Comparison of ENCODE assay signal across 8 cellular contexts in the genomic region with DNA sequence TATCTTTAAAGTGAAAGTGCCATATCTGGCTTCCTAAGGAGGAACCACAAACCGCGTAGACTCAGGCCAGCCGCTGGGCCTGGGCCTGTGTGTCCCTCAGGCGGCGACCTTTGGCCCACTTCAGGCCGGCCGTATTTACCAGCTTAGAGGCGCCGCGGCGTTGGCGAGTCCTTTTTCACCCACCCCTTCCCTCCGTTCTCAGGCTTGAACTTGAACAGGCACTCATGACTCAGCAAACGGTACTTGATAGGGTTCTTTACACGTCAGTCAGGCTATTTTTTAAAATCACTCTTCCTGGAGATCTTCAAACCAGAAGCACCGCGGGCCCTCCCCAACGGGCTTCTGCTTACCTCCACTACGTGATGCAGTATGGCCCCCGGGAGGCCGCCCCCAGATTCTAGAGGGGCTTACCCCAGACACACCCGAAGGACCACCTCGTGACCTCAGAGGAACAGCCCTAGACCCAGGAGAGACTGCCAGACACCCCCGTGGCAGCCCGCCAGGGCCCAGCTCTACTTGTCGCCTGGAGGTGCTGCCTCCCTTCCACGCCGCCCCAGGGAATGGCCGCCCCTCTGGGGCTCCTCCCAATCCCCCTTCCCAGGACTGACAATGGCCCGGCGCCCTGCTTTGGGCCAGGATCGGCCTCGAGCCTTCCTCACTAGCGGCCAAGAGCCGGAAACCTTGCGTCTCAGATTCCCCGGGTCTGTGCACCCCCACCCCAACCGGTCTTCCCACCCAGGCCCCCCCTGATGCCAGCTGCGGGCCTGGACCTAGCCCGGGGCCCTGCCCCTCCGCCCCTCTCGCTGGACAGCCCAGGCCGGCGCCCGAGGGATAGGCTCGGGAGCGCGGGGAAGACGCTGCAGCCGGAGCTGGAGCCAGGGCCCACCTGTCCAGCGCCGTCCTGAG.
DNase-seq lines count a peak whose midpoint lies in the region; ATAC-seq lines count a peak whose summit lies in the region.

No MANE protein-coding gene starts in this region.

- peaks cover 10% of the 10 kb centered on the region for H3K4me1 ChIP-seq in effector memory CD4-positive, alpha-beta T cell (ENCODE audit: control insufficient read depth, insufficient read depth, low read length, poor library complexity, severe bottlenecking)

- H3K4me3 ChIP-seq in GM08714 (ENCODE audit: low read length), result peak overlapping the region; percentile 52; the same call in 1 of the 2 replicates
- H3K4me3 ChIP-seq in effector memory CD4-positive, alpha-beta T cell (ENCODE audit: insufficient read depth, low read depth, low read length, poor library complexity, severe bottlenecking), result peak overlapping the region; percentile 61

- H3K36me3 ChIP-seq in effector memory CD4-positive, alpha-beta T cell (ENCODE audit: control insufficient read depth, insufficient read depth, low read length), result no peaks in the 10 kb centered on the region

- ATAC-seq in HG02588 (IDR thresholded peaks at IDR 0.05; ENCODE audit: unreplicated experiment) (peak; percentile 91), memory B cell (ENCODE audit: low read depth) (peak; percentile 81)

- no peaks in the 10 kb centered on the region for H3K36me3 Mint-ChIP-seq in memory B cell

- peak overlapping the region; percentile 92 for H3K4me3 Mint-ChIP-seq in memory B cell

- no peaks in the 10 kb centered on the region for H3K27me3 ChIP-seq in effector memory CD4-positive, alpha-beta T cell (replicated peaks; ENCODE audit: control insufficient read depth, insufficient read depth, low read length, poor library complexity, severe bottlenecking)

- no peaks in the 10 kb centered on the region for H3K9me3 ChIP-seq in effector memory CD4-positive, alpha-beta T cell (ENCODE audit: control insufficient read depth, low read length)

- H3K9me3 Mint-ChIP-seq in memory B cell, result no peaks in the 10 kb centered on the region

- peak; percentile 7 for DNase-seq in NCI-H2227 treated with DMSO at 0.1 percent for 48 hours (lab: John Stamatoyannopoulos, UW)
- peak; percentile 20 to 40 for DNase-seq in activated CD8-positive, alpha-beta memory T cell treated with anti-CD3 and anti-CD28 coated beads for 4 hours (ENCODE audit: low read depth in 2 of 2)
- DNase-seq in effector memory CD4-positive, alpha-beta T cell, result peak; percentile 0 to 25 (median 8)
- peak; percentile 47 to 53 for DNase-seq in memory B cell (ENCODE audit: low spot score in 2 of 2)
- DNase-seq in stimulated activated CD8-positive, alpha-beta memory T cell treated with anti-CD3 and anti-CD28 coated beads, Interleukin-12 subunit alpha, Interleukin-12 subunit beta, amount 100 ng/mL, for 1 hour (ENCODE audit: low read depth), result peak; percentile 27
- DNase-seq in NCI-H524 (lab: John Stamatoyannopoulos, UW), result no peak

- H3K27ac ChIP-seq in effector memory CD4-positive, alpha-beta T cell (ENCODE audit: insufficient read depth, low read length, poor library complexity, severe bottlenecking), result peak overlapping the region; percentile 11

- H3K27me3 Mint-ChIP-seq in memory B cell, result peaks cover 2% of the 10 kb centered on the region

- H3K27ac Mint-ChIP-seq in memory B cell, result peak overlapping the region; percentile 92

- peaks cover 8% of the 10 kb centered on the region for H3K4me1 Mint-ChIP-seq in memory B cell

Comparison
In these comparisons a context has a peak if more than half of its experiments do, and no peak if none do; other contexts are left out.
1. DNase-seq: peak in NCI-H2227 treated with DMSO at 0.1 percent for 48 hours (single experiment), activated CD8-positive, alpha-beta memory T cell treated with anti-CD3 and anti-CD28 coated beads for 4 hours (2 of 2), effector memory CD4-positive, alpha-beta T cell (3 of 3), memory B cell (2 of 2) and stimulated activated CD8-positive, alpha-beta memory T cell treated with anti-CD3 and anti-CD28 coated beads, Interleukin-12 subunit alpha, Interleukin-12 subunit beta, amount 100 ng/mL, for 1 hour (single experiment); none in NCI-H524 (0 of 2).